Comparison of ENCODE assay signal across 14 cellular contexts in the genomic region with DNA sequence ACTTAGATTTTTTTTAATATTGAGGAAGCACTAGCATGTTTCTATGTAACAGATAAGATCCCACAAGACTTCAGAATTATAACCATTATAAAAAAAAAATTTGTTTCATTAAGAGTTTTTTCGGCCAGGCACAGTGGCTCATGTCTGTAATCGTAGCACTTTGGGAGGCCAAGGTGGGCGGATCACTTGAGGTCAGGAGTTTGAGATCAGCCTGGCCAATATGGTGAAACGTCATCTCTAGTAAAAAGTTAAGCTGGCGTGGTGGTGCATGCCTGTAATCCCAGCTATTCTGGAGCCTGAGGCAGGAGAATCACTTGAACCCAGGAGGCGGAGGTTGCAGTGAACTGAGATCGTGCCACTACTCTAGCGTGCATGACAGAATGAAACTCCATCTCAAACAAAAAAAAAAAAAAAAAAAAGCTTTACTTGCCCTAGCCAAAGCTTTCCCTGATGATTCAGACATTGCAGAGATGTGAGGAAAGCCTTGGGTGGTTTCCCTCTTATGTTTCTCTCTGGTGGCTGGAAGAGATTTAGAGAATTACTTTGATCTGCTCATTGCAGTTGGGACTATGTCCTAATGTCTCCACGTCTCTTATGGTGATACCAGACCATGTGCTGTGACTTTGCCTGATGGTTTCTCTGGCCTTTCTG.
DNase-seq lines count a peak whose midpoint lies in the region; ATAC-seq, FAIRE-seq and TF ChIP-seq lines count a peak whose summit lies in the region.
"Had no signal": no experiment of that assay in that cellular context is flagged by ENCODE, and none has a peak within 500 bp of the region (broad histone marks: within the 10 kb centered on the region; RNA-seq: fewer than 3 reads in every experiment).

No MANE protein-coding gene starts in this region.

- H3K36me3 ChIP-seq in keratinocyte (ENCODE audit: control insufficient read depth in 2 of 2, extremely low read depth in 1 of 2, insufficient read depth in 2 of 2, low read length in 2 of 2): no peaks in the 10 kb centered on the region
- no peaks in the 10 kb centered on the region for H3K36me3 ChIP-seq in Caco-2 (ENCODE audit: control insufficient read depth, insufficient read depth, low read length)
- H3K36me3 ChIP-seq: vagina had no signal

- CTCF ChIA-PET in T-cell (lab: Charles Lee) (interaction anchor here in 1 of 2 donors (0.6 kb wide), 1 partner anchor 546 kb away, joined by 3 read pairs; no protein-coding TSS in a partner anchor), Caco-2 (lab: Charles Lee) (no interaction called here)

- ATAC-seq in T-cell (replicated peaks in 1 of 4): no peak

- no peak overlapping the region for H3K9ac ChIP-seq in keratinocyte (ENCODE audit: control insufficient read depth, extremely low read depth, insufficient read depth, low read length)

- H3K4me1 ChIP-seq in keratinocyte (ENCODE audit: control insufficient read depth, extremely low read depth, insufficient read depth, low read length) (peaks cover 6% of the 10 kb centered on the region), Caco-2 (no peaks in the 10 kb centered on the region)
- H3K4me1 ChIP-seq: vagina had no signal

- no peaks in the 10 kb centered on the region for H3K4me1 Mint-ChIP-seq in T-cell
- no peaks in the 10 kb centered on the region for H3K4me1 Mint-ChIP-seq in Caco-2 (ENCODE audit: low read depth, unreplicated experiment)
- H3K4me1 Mint-ChIP-seq: activated CD4-positive, alpha-beta memory T cell treated with anti-CD3 and anti-CD28 coated beads, Interleukin-2, amount 10 ng/mL, durations not matched to agents 7 days and 5 days had no signal

- no peak overlapping the region for H3K4me3 ChIP-seq in cardiac fibroblast (replicated peaks in 1 of 2; ENCODE audit: low read depth in 2 of 2, low read length in 2 of 2)
- no peak overlapping the region for H3K4me3 ChIP-seq in keratinocyte (ENCODE audit: control insufficient read depth in 2 of 3, extremely low read depth in 1 of 3, insufficient read depth in 2 of 3, low read depth in 1 of 3, low read length in 3 of 3)
- H3K4me3 ChIP-seq in Caco-2 (ENCODE audit: low read depth, low read length): no peak overlapping the region
- H3K4me3 ChIP-seq: coronary artery, vagina had no signal

- intact Hi-C loops in Caco-2 (cut with micrococcal nuclease; ENCODE audit: unreplicated experiment): no loop called here

- H3K9me3 Mint-ChIP-seq in T-cell: no peaks in the 10 kb centered on the region
- H3K9me3 Mint-ChIP-seq in Caco-2 (ENCODE audit: unreplicated experiment): peaks cover 8% of the 10 kb centered on the region
- H3K9me3 Mint-ChIP-seq: activated CD4-positive, alpha-beta memory T cell treated with anti-CD3 and anti-CD28 coated beads, Interleukin-2, amount 10 ng/mL, durations not matched to agents 7 days and 5 days; activated naive CD4-positive, alpha-beta T cell treated with anti-CD3 and anti-CD28 coated beads for 36 hours had no signal

- no peaks in the 10 kb centered on the region for H3K9me1 ChIP-seq in keratinocyte (ENCODE audit: control insufficient read depth, extremely low read depth, insufficient read depth, low read length)

- dilution Hi-C loops in keratinocyte (cut with MboI; ENCODE audit: extremely low pct_ligation_motif_present, low sequenced_read_pairs): no loop called here

- FAIRE-seq in keratinocyte (lab: Jason Lieb, UNC): peak; percentile 23
- FAIRE-seq: small intestine had no signal

- TF ChIP-seq CTCF in cardiac fibroblast (IDR thresholded peaks at IDR 0.05; ENCODE audit: low read depth, low read length): no peak
- no peak for TF ChIP-seq CTCF in keratinocyte (optimal IDR thresholded peaks at IDR 0.05 in 1 of 3, IDR thresholded peaks at IDR 0.05 in 1 of 3, conservative IDR thresholded peaks at IDR 0.05 in 1 of 3; ENCODE audit: extremely low read depth in 1 of 3, insufficient read depth in 2 of 3, low read length in 3 of 3)
- no peak for TF ChIP-seq CTCF in Caco-2 (IDR thresholded peaks at IDR 0.05; ENCODE audit: insufficient read depth in 1 of 2, low read depth in 1 of 2, low read length in 1 of 2, severe bottlenecking in 1 of 2, unreplicated experiment in 1 of 2)

- H4K20me1 ChIP-seq in keratinocyte (ENCODE audit: control insufficient read depth, extremely low read depth, insufficient read depth, low read length): no peaks in the 10 kb centered on the region

- H3K4me2 ChIP-seq in keratinocyte (ENCODE audit: control insufficient read depth, extremely low read depth, insufficient read depth, low read depth, low read length): no peak overlapping the region

- H3K9me3 ChIP-seq in keratinocyte (ENCODE audit: control insufficient read depth, low read depth, low read length) (no peaks in the 10 kb centered on the region), Caco-2 (peaks cover 5% of the 10 kb centered on the region; the same call in 1 of the 2 replicates)
- H3K9me3 ChIP-seq: vagina had no signal

- no peak overlapping the region for H3K4me3 Mint-ChIP-seq in T-cell
- H3K4me3 Mint-ChIP-seq in Caco-2 (ENCODE audit: unreplicated experiment): no peak overlapping the region
- H3K4me3 Mint-ChIP-seq: activated CD4-positive, alpha-beta memory T cell treated with anti-CD3 and anti-CD28 coated beads, Interleukin-2, amount 10 ng/mL, durations not matched to agents 7 days and 5 days; activated naive CD4-positive, alpha-beta T cell treated with anti-CD3 and anti-CD28 coated beads for 36 hours had no signal

- no peak overlapping the region for H3K27ac ChIP-seq in keratinocyte (ENCODE audit: control insufficient read depth, insufficient read depth, low read length)
- H3K27ac ChIP-seq: coronary artery, vagina had no signal

- H2AFZ ChIP-seq in keratinocyte (ENCODE audit: control insufficient read depth, low read length): no peak overlapping the region

- no peaks in the 10 kb centered on the region for H3K36me3 Mint-ChIP-seq in T-cell
- H3K36me3 Mint-ChIP-seq in Caco-2 (ENCODE audit: insufficient read depth, unreplicated experiment): no peaks in the 10 kb centered on the region

- in situ Hi-C loops in ACHN (cut with HindIII; ENCODE audit: low pct_ligation_motif_present, low pct_unique_long_range_greater_than_20kb, low sequenced_read_pairs): no loop called here

- POLR2A ChIA-PET in T-cell (lab: Charles Lee): no interaction called here
- POLR2A ChIA-PET in Caco-2 (lab: Charles Lee): no interaction called here

- BruUV-seq in Caco-2 (replicated peaks; lab: Mats Ljungman, UMichigan): no TSS peak

- DNase-seq in ACHN (peak; percentile 46), HS-5 (ENCODE audit: low read depth) (peak; percentile 64), cardiac fibroblast (ENCODE audit: low read depth in 2 of 2) (peak; percentile 29 to 74), keratinocyte (ENCODE audit: low read depth, low spot score) (peak; percentile 26), T-cell (no peak), Caco-2 (no peak), NCI-H1417 (lab: John Stamatoyannopoulos, UW) (no peak)
- no peak for DNase-seq in effector CD8-positive, alpha-beta T cell (lab: John Stamatoyannopoulos, UW)
- DNase-seq: activated CD4-positive, alpha-beta memory T cell treated with anti-CD3 and anti-CD28 coated beads, Interleukin-2, amount 10 ng/mL, durations not matched to agents 7 days and 5 days; activated naive CD4-positive, alpha-beta T cell treated with anti-CD3 and anti-CD28 coated beads for 36 hours; Karpas-422; small intestine had no signal

- H3K27me3 Mint-ChIP-seq in T-cell: peaks cover 4 to 15% of the 10 kb centered on the region in 2 donors
- peaks cover 11% of the 10 kb centered on the region for H3K27me3 Mint-ChIP-seq in Caco-2 (ENCODE audit: insufficient read depth, unreplicated experiment)

- H3K27me3 ChIP-seq in keratinocyte (ENCODE audit: control insufficient read depth, extremely low read depth, insufficient read depth, low read length) (no peaks in the 10 kb centered on the region), Caco-2 (replicated peaks; ENCODE audit: control insufficient read depth, insufficient read depth, low read length) (no peaks in the 10 kb centered on the region)
- H3K27me3 ChIP-seq: vagina had no signal

- no peaks in the 10 kb centered on the region for H3K79me2 ChIP-seq in keratinocyte (ENCODE audit: control insufficient read depth, insufficient read depth, low read length)

- H3K27ac Mint-ChIP-seq in T-cell (no peak overlapping the region), Caco-2 (ENCODE audit: unreplicated experiment) (no peak overlapping the region)
- H3K27ac Mint-ChIP-seq: activated CD4-positive, alpha-beta memory T cell treated with anti-CD3 and anti-CD28 coated beads, Interleukin-2, amount 10 ng/mL, durations not matched to agents 7 days and 5 days; activated naive CD4-positive, alpha-beta T cell treated with anti-CD3 and anti-CD28 coated beads for 36 hours had no signal

Comparison
In these comparisons a context has a peak if more than half of its experiments do, and no peak if none do; other contexts are left out.
1. DNase-seq: peak in ACHN (single experiment), HS-5 (single experiment), cardiac fibroblast (2 of 2) and keratinocyte (single experiment); none in T-cell (0 of 34), effector CD8-positive, alpha-beta T cell (single experiment), Caco-2 (0 of 2) and NCI-H1417 (0 of 3).